21 cellular contexts compared by ENCODE assay signal in the genomic region with DNA sequence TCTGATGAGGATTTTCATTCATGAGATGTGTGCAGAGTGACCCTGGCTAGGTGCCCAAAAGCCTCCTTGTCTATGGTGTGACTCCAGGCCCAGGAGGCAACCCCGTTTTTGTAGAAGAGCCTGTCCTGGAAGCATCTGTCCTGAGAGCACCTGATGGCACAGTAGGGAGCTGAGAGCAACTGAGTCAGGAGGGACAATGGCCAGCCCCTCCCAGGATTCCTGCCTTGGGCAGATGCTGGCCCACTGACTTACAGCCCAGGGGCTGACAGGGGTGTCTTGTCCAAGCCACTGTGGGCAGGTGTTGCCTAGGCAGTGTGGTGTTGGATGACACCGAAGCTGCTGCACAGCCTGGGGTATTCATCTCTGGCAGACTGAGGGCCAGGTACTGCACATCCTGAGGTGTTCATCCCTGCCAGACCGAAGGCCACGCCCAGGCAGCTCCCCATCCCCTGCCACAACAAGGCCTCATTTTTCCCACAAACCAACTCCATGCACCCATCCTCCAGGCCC. TPM values are rescaled to one million over a fixed set of nuclear protein-coding genes. Genes with fewer than 3 reads are reported as not detected.
DNase-seq lines count a peak whose midpoint lies in the region; ATAC-seq and TF ChIP-seq lines count a peak whose summit lies in the region.
"Had no signal": no experiment of that assay in that cellular context is flagged by ENCODE, and none has a peak within 500 bp of the region (broad histone marks: within the 10 kb centered on the region; RNA-seq: fewer than 3 reads in every experiment).

No MANE protein-coding gene starts in this region.

- no peak overlapping the region for H3K18ac ChIP-seq in neuronal stem cell (ENCODE audit: low read length)

- H3K23ac ChIP-seq in neuronal stem cell (ENCODE audit: low read depth, low read length, poor library complexity): peak overlapping the region; percentile 67

- H3K4me1 ChIP-seq in right cardiac atrium (ENCODE audit: control insufficient read depth, insufficient read depth, low read length): no peaks in the 10 kb centered on the region
- peaks cover 4 to 15% (median 10%) of the 10 kb centered on the region in 4 donors for H3K4me1 ChIP-seq in esophagus muscularis mucosa
- H3K4me1 ChIP-seq in neuronal stem cell (ENCODE audit: control insufficient read depth in 2 of 2, insufficient read depth in 1 of 2, low read depth in 1 of 2, low read length in 2 of 2): peaks cover 0 to 13% of the 10 kb centered on the region in 2 donors
- H3K4me1 ChIP-seq: Caco-2, HAP-1 had no signal

- no peak overlapping the region for H2AFZ ChIP-seq in neuronal stem cell (ENCODE audit: low read length)

- peaks cover 0 to 4% of the 10 kb centered on the region in 2 donors for H3K36me3 Mint-ChIP-seq in CD14-positive monocyte
- H3K36me3 Mint-ChIP-seq: CD8-positive, alpha-beta T cell had no signal

- H3K27ac ChIP-seq in right cardiac atrium (ENCODE audit: low read length): no peak overlapping the region
- H3K27ac ChIP-seq in esophagus muscularis mucosa (replicated peaks in 1 of 4): no peak overlapping the region
- H3K27ac ChIP-seq in neuronal stem cell (replicated peaks; ENCODE audit: low read length): no peak overlapping the region
- H3K27ac ChIP-seq: A549 had no signal

- H3K36me3 ChIP-seq in esophagus muscularis mucosa (no peaks in the 10 kb centered on the region), neuronal stem cell (replicated peaks in 1 of 2; ENCODE audit: control insufficient read depth in 2 of 2, insufficient read depth in 2 of 2, low read length in 2 of 2) (peaks cover 0 to 7% of the 10 kb centered on the region in 2 donors)
- H3K36me3 ChIP-seq: HAP-1 had no signal

- H4K91ac ChIP-seq in neuronal stem cell (ENCODE audit: low read depth, low read length, poor library complexity): no peak overlapping the region

- peaks cover 50% of the 10 kb centered on the region for H3K4me1 Mint-ChIP-seq in CD14-positive monocyte

- TF ChIP-seq CTCF in esophagus muscularis mucosa (IDR thresholded peaks at IDR 0.05) (no peak), CD14-positive monocyte (IDR thresholded peaks at IDR 0.05) (no peak)

- H3K14ac ChIP-seq in neuronal stem cell (ENCODE audit: low read length): no peak overlapping the region

- TF ChIP-seq POLR2A in esophagus muscularis mucosa (IDR thresholded peaks at IDR 0.05; ENCODE audit: low read depth): no peak

- H3K9ac ChIP-seq in neuronal stem cell (ENCODE audit: low read depth, low read length, poor library complexity): no peak overlapping the region

- H3K9me3 ChIP-seq in right cardiac atrium (ENCODE audit: control insufficient read depth, low read length): no peaks in the 10 kb centered on the region
- no peaks in the 10 kb centered on the region for H3K9me3 ChIP-seq in esophagus muscularis mucosa
- no peaks in the 10 kb centered on the region for H3K9me3 ChIP-seq in neuronal stem cell (replicated peaks in 1 of 2; ENCODE audit: control insufficient read depth in 2 of 2, insufficient read depth in 1 of 2, low read depth in 1 of 2, low read length in 2 of 2)
- H3K9me3 ChIP-seq: A549, Caco-2, HAP-1 had no signal

- ATAC-seq in right cardiac atrium (no peak), HG03097 (IDR thresholded peaks at IDR 0.05; ENCODE audit: low FRiP score, unreplicated experiment) (no peak)
- ATAC-seq: A549; CD8-positive, alpha-beta T cell; GM12878; GM23338 had no signal

- H2AK5ac ChIP-seq in neuronal stem cell (ENCODE audit: low read depth, low read length): no peak overlapping the region

- no peak overlapping the region for H2BK15ac ChIP-seq in neuronal stem cell (ENCODE audit: low read length)

- H2BK120ac ChIP-seq in neuronal stem cell (ENCODE audit: low read depth, low read length): no peak overlapping the region

- peaks cover 0 to 12% (median 2%) of the 10 kb centered on the region in 7 donors for H3K9me3 Mint-ChIP-seq in CD14-positive monocyte
- H3K9me3 Mint-ChIP-seq: CD8-positive, alpha-beta T cell; HFFc6 had no signal

- DNase-seq in cardiac septum (ENCODE audit: low spot score) (peak; percentile 56), right cardiac atrium (no peak), esophagus muscularis mucosa (ENCODE audit: extremely low spot score) (peak; percentile 88), neuronal stem cell (ENCODE audit: low spot score) (no peak), AG20443 (ENCODE audit: low spot score) (no peak), CD14-positive monocyte (ENCODE audit: low spot score) (no peak)
- DNase-seq: 8988T; ACHN; C1 segment of cervical spinal cord; Caco-2; CD4-positive, CD25-positive, alpha-beta regulatory T cell; CD8-positive, alpha-beta T cell; DMS153; DND-41; HFFc6 had no signal

- peaks cover 15 to 27% (median 26%) of the 10 kb centered on the region in 3 donors for H3K27me3 Mint-ChIP-seq in CD14-positive monocyte (ENCODE audit: low read depth in 3 of 3)

- no peak overlapping the region for H3K4me2 ChIP-seq in neuronal stem cell (ENCODE audit: insufficient read depth, low read length, poor library complexity, severe bottlenecking)
- H3K4me2 ChIP-seq: A549 had no signal

- TF ChIP-seq EP300 in esophagus muscularis mucosa (IDR thresholded peaks at IDR 0.05): no peak

- H3K27ac Mint-ChIP-seq in CD14-positive monocyte: peak overlapping the region in 1 of 7 donors; percentile 29
- H3K27ac Mint-ChIP-seq: CD4-positive, CD25-positive, alpha-beta regulatory T cell; CD8-positive, alpha-beta T cell; GM23338; HFFc6 had no signal

- H2BK5ac ChIP-seq in neuronal stem cell (ENCODE audit: low read length): no peak overlapping the region

- WGBS in right cardiac atrium: 84% methylated on average over 4 of the region's 4 CpGs
- WGBS in esophagus muscularis mucosa: 100% methylated on average over 2 of the region's 4 CpGs
- no CpG with 5 or more reads among the region's 4 CpGs for WGBS in neuronal stem cell (ENCODE audit: extremely low coverage in 2 of 2, insufficient read length in 2 of 2, insufficient replicate concordance in 1 of 2), 2 donors

- no peak overlapping the region for H3K4me3 ChIP-seq in right cardiac atrium (ENCODE audit: low read length)
- no peak overlapping the region for H3K4me3 ChIP-seq in esophagus muscularis mucosa
- H3K4me3 ChIP-seq in neuronal stem cell (ENCODE audit: low read length in 2 of 2): no peak overlapping the region
- H3K4me3 ChIP-seq: A549, GM12878, GM23338, HAP-1 had no signal

- H3K27me3 ChIP-seq in right cardiac atrium (ENCODE audit: control insufficient read depth, insufficient read depth): no peaks in the 10 kb centered on the region
- peaks cover 0 to 45% (median 0%) of the 10 kb centered on the region in 4 donors for H3K27me3 ChIP-seq in esophagus muscularis mucosa
- H3K27me3 ChIP-seq in neuronal stem cell (ENCODE audit: control insufficient read depth in 3 of 3, insufficient read depth in 3 of 3, low read depth in 1 of 3, low read length in 3 of 3): peaks cover 2 to 17% (median 3%) of the 10 kb centered on the region in 3 experiments

- peaks cover 12% of the 10 kb centered on the region for H3K79me1 ChIP-seq in neuronal stem cell (ENCODE audit: low read depth, low read length)

- no peak overlapping the region for H3K4me3 Mint-ChIP-seq in CD14-positive monocyte
- H3K4me3 Mint-ChIP-seq: CD4-positive, CD25-positive, alpha-beta regulatory T cell; CD8-positive, alpha-beta T cell; GM23338; HFFc6 had no signal

- H3K4ac ChIP-seq in neuronal stem cell (ENCODE audit: low read length): no peak overlapping the region

- intact Hi-C loops in cardiac septum (cut with DNase I) (no loop called here), right cardiac atrium (cut with DNase I) (loop anchor here in 1 of 4 donors (5.0 kb wide), 1 partner anchor 231 kb away; no protein-coding TSS in a partner anchor), esophagus muscularis mucosa (cut with DNase I) (no loop called here), CD14-positive monocyte (cut with micrococcal nuclease) (no loop called here)

- no peak overlapping the region for H4K8ac ChIP-seq in neuronal stem cell (ENCODE audit: low read depth, low read length)

- peak overlapping the region; percentile 63 for H2BK12ac ChIP-seq in neuronal stem cell (ENCODE audit: low read length)

RNA-seq across cellular contexts. Expression of gene RFPL2, which starts 3.2 kb away (rescaled TPM):
- not detected for total RNA-seq in cardiac septum
- not detected for total RNA-seq in right cardiac atrium
- not detected for polyA plus RNA-seq in right cardiac atrium
- total RNA-seq in esophagus muscularis mucosa: not detected
- 0.40 TPM for polyA plus RNA-seq in neuronal stem cell (2013, experiment 1 of 2)
- polyA plus RNA-seq in neuronal stem cell (2013, experiment 2 of 2): 0.40 TPM
- polyA plus RNA-seq in CD14-positive monocyte: under 1 TPM; 0.36 to 0.94 TPM
- total RNA-seq: Caco-2; CD8-positive, alpha-beta T cell; GM12878; GM23338; HFFc6 had no signal
- polyA plus RNA-seq: BJ, GM12878 had no signal

RNA-seq across cellular contexts. Expression of gene SLC5A4, which starts 47.1 kb away (rescaled TPM):
- total RNA-seq in cardiac septum (0.19 TPM), right cardiac atrium (1 to 10 TPM in 1 of 4 donors, under 1 TPM in 2, not detected in 1; 0.31 to 1.0 (median 0.32) TPM), esophagus muscularis mucosa (1 to 10 TPM in 1 of 4 donors, under 1 TPM in 2, not detected in 1; 0.19 to 1.2 (median 0.46) TPM)
- polyA plus RNA-seq in right cardiac atrium (0.36 TPM), CD14-positive monocyte (not detected)
- polyA plus RNA-seq in neuronal stem cell (2013, experiment 1 of 2): 0.04 TPM
- 0.06 TPM for polyA plus RNA-seq in neuronal stem cell (2013, experiment 2 of 2)
- total RNA-seq: Caco-2; CD4-positive, CD25-positive, alpha-beta regulatory T cell; CD8-positive, alpha-beta T cell; GM12878; GM23338; HFFc6 had no signal
- polyA plus RNA-seq: A549; BJ; CD4-positive, CD25-positive, alpha-beta regulatory T cell; GM12878 had no signal

RNA-seq across cellular contexts. Expression of gene C22orf42, which starts 48.9 kb away (rescaled TPM):
- total RNA-seq in cardiac septum: not detected
- total RNA-seq in right cardiac atrium: not detected
- polyA plus RNA-seq in right cardiac atrium: not detected
- under 1 TPM in 1 of 4 donors, not detected in 3; 0.26 TPM for total RNA-seq in esophagus muscularis mucosa
- 2.2 TPM for polyA plus RNA-seq in neuronal stem cell (2013, experiment 1 of 2)
- polyA plus RNA-seq in neuronal stem cell (2013, experiment 2 of 2): 2.2 TPM
- polyA plus RNA-seq in CD14-positive monocyte: under 1 TPM; 0.28 to 0.65 TPM
- total RNA-seq: Caco-2; CD4-positive, CD25-positive, alpha-beta regulatory T cell; CD8-positive, alpha-beta T cell; GM12878; HFFc6 had no signal
- polyA plus RNA-seq: A549; BJ; CD4-positive, CD25-positive, alpha-beta regulatory T cell; GM12878 had no signal

Comparison
In these comparisons a context has a peak if more than half of its experiments do, and no peak if none do; other contexts are left out.
1. DNase-seq: peak in cardiac septum (single experiment) and esophagus muscularis mucosa (single experiment); none in right cardiac atrium (0 of 3), neuronal stem cell (single experiment), AG20443 (single experiment) and CD14-positive monocyte (single experiment).